ENCODE assay signal across 21 cellular contexts in genomic region chr3:10653866-10654611, GRCh38.
"Had no signal": no experiment of that assay in that cellular context is flagged by ENCODE, and none has a peak within 500 bp of the region (broad histone marks: within the 10 kb centered on the region; RNA-seq: fewer than 3 reads in every experiment).

No MANE protein-coding gene starts in this region.

- H3K4me2 ChIP-seq: smooth muscle cell had no signal

- H3K9me3 ChIP-seq: colonic mucosa, pancreas, right atrium auricular region, suprapubic skin, transverse colon, upper lobe of right lung had no signal

- H3K36me3 ChIP-seq: colonic mucosa, esophagus muscularis mucosa, gastroesophageal sphincter, pancreas, right atrium auricular region, suprapubic skin, transverse colon, upper lobe of right lung had no signal

- H3K27me3 ChIP-seq: colonic mucosa, pancreas, right atrium auricular region, transverse colon had no signal

- H3K4me3 ChIP-seq: colonic mucosa, esophagus muscularis mucosa, gastroesophageal sphincter, lung, pancreas, right atrium auricular region, smooth muscle cell, suprapubic skin, transverse colon, upper lobe of right lung had no signal

- ATAC-seq: foreskin keratinocyte; gastroesophageal sphincter; natural killer cell; pancreas; sciatic nerve; stimulated activated naive CD8-positive, alpha-beta T cell treated with anti-CD3 and anti-CD28 coated beads, Interleukin-15, amount 100 ng/mL, for 72 hours; upper lobe of right lung had no signal

- DNase-seq: colonic mucosa; effector memory CD4-positive, alpha-beta T cell; foreskin keratinocyte; natural killer cell; occipital lobe; pancreas; stimulated activated CD4-positive, alpha-beta T cell treated with anti-CD3 and anti-CD28 coated beads, Interleukin-12 subunit alpha, Interleukin-12 subunit beta, amount 100 ng/mL, for 4 hours; stimulated activated CD4-positive, alpha-beta T cell treated with anti-CD3 and anti-CD28 coated beads, Interleukin-1b, Interleukin-23, amount 100 ng/mL, for 48 hours; stimulated activated CD4-positive, alpha-beta T cell treated with anti-CD3 and anti-CD28 coated beads, Interleukin-4, amount 100 ng/mL, for 1 hour; stimulated activated CD8-positive, alpha-beta memory T cell treated with anti-CD3 and anti-CD28 coated beads, Interleukin-4, amount 100 ng/mL, for 48 hours; stimulated activated naive CD4-positive, alpha-beta T cell; stimulated activated naive CD8-positive, alpha-beta T cell treated with anti-CD3 and anti-CD28 coated beads, Interleukin-15, amount 100 ng/mL, for 72 hours; transverse colon; upper lobe of right lung had no signal

- H3K27ac ChIP-seq: colonic mucosa, esophagus muscularis mucosa, foreskin keratinocyte, gastroesophageal sphincter, pancreas, right atrium auricular region, suprapubic skin, transverse colon, upper lobe of right lung had no signal

- H3K4me1 ChIP-seq: colonic mucosa, esophagus muscularis mucosa, foreskin keratinocyte, gastroesophageal sphincter, pancreas, right atrium auricular region, suprapubic skin, transverse colon, upper lobe of right lung had no signal
